In the genomic region with DNA sequence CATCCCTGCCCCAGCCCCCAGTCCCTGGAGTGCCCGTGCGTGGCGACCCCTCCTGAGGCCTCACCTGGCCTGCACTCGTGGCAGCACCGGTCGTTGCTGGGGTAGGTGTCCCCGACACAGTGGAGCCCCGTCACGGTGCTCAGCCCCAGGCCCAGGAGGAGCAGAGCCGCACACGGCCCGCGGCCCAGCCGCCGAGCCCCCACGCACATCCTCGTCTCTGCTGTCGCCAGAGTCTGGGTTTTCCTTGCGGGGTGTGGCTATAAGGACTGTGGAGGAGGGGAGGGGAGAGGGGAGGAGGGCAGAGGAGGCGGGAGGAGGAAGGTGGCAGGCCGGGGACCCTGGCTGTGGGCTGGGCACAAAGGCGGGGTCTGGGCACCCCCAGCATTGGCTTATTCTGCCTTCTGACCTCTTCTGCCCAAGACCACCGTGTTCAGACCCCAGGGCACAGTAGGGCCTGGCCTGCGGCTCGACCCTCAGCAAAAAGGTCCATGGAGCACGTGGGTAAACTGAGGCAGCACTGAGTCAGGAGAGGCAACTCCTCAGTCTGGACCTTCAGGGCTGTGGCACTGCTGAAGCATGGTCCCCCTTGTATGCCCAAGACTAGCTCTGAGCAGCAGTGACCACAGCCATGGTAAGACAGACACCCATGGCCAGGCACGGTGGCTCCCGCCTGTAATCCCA, we compare ENCODE assay signal across 12 cellular contexts. TPM values are rescaled to one million over a fixed set of nuclear protein-coding genes. Genes with fewer than 3 reads are reported as not detected.
DNase-seq lines count a peak whose midpoint lies in the region; ATAC-seq and TF ChIP-seq lines count a peak whose summit lies in the region.
"Had no signal": no experiment of that assay in that cellular context is flagged by ENCODE, and none has a peak within 500 bp of the region (broad histone marks: within the 10 kb centered on the region; RNA-seq: fewer than 3 reads in every experiment).

A gene (minus strand): TSS at position 235 of the 681 bp plus-strand sequence. CDS start 26 bp downstream, at position 209.

- H3K36me3 Mint-ChIP-seq in CD8-positive, alpha-beta memory T cell, result peaks cover 0 to 23% (median 0%) of the 10 kb centered on the region in 3 donors
- peaks cover 2% of the 10 kb centered on the region for H3K36me3 Mint-ChIP-seq in T-helper 17 cell (ENCODE audit: low read depth)
- no peaks in the 10 kb centered on the region for H3K36me3 Mint-ChIP-seq in WTC11

- TF ChIP-seq POLR2A in gastrocnemius medialis (IDR thresholded peaks at IDR 0.05), result no peak

- intact Hi-C loops in gastrocnemius medialis (cut with DNase I; ENCODE audit: low total_unique reads), result no loop called here

- peak within 1 kb of the TSS; percentile 39 for H3K4me3 ChIP-seq in CD8-positive, alpha-beta memory T cell (ENCODE audit: low read length)
- peak within 1 kb of the TSS in 3 of 4 donors; percentile 7 to 49 (median 31) for H3K4me3 ChIP-seq in gastrocnemius medialis
- H3K4me3 ChIP-seq: testis had no signal

- TF ChIP-seq CTCF in gastrocnemius medialis (IDR thresholded peaks at IDR 0.05 in 4 of 5, conservative IDR thresholded peaks at IDR 0.05 in 1 of 5) (no peak), WTC11 (IDR thresholded peaks at IDR 0.05) (no peak)

- H3K27ac ChIP-seq in CD8-positive, alpha-beta memory T cell (ENCODE audit: low read depth, low read length), result no peak within 1 kb of the TSS
- peak within 1 kb of the TSS in 3 of 4 donors; percentile 20 to 68 (median 52) for H3K27ac ChIP-seq in gastrocnemius medialis
- H3K27ac ChIP-seq: HL-60, testis had no signal

- no peaks in the 10 kb centered on the region for H3K9me3 Mint-ChIP-seq in CD8-positive, alpha-beta memory T cell
- no peaks in the 10 kb centered on the region for H3K9me3 Mint-ChIP-seq in WTC11

- in situ Hi-C loops in gastrocnemius medialis (cut with MboI; ENCODE audit: low sequenced_read_pairs in 4 of 4), result no loop called here

- DNase-seq in CD8-positive, alpha-beta memory T cell, result peak in 1 of 5 donors; percentile 45
- DNase-seq in T-helper 17 cell (peak in 2 of 3 donors; percentile 27 to 39), gastrocnemius medialis (no peak), NCI-H748 treated with DMSO at 0.1 percent for 48 hours (lab: John Stamatoyannopoulos, UW) (no peak), midbrain (lab: John Stamatoyannopoulos, UW) (no peak), WTC11 (ENCODE audit: low spot score) (no peak)
- DNase-seq in central memory CD4-positive, alpha-beta T cell, result peak; percentile 47
- DNase-seq: NCI-H1694, SHP77 treated with DMSO at 0.1 percent for 48 hours, testis had no signal

- CTCF ChIA-PET in CD8-positive, alpha-beta memory T cell (lab: Charles Lee), result interaction anchor here (0.6 kb wide), 1 partner anchor 552 kb away, joined by 3 read pairs; no protein-coding TSS in a partner anchor
- CTCF ChIA-PET in WTC11 (lab: Charles Lee), result no interaction called here

- POLR2A ChIA-PET in CD8-positive, alpha-beta memory T cell (lab: Charles Lee), result no interaction called here
- POLR2A ChIA-PET in WTC11 (lab: Charles Lee), result no interaction called here

- H3K36me3 ChIP-seq in CD8-positive, alpha-beta memory T cell (ENCODE audit: insufficient read depth, low read length), result peaks cover 5% of the 10 kb centered on the region
- H3K36me3 ChIP-seq in gastrocnemius medialis, result peaks cover 0 to 30% of the 10 kb centered on the region in 2 donors

- peak within 1 kb of the TSS in 6 of 7 donors; percentile 37 to 80 (median 58) for H3K4me3 Mint-ChIP-seq in CD8-positive, alpha-beta memory T cell
- H3K4me3 Mint-ChIP-seq in T-helper 17 cell, result peak within 1 kb of the TSS; percentile 85
- no peak within 1 kb of the TSS for H3K4me3 Mint-ChIP-seq in WTC11

- H3K9me3 ChIP-seq in CD8-positive, alpha-beta memory T cell (ENCODE audit: low read length), result no peaks in the 10 kb centered on the region
- no peaks in the 10 kb centered on the region for H3K9me3 ChIP-seq in T-helper 17 cell (ENCODE audit: control insufficient read depth, low read length, poor library complexity, severe bottlenecking)
- H3K9me3 ChIP-seq in gastrocnemius medialis, result no peaks in the 10 kb centered on the region
- H3K9me3 ChIP-seq: testis had no signal

- H3K4me1 ChIP-seq in CD8-positive, alpha-beta memory T cell (ENCODE audit: insufficient read depth, low read length), result peaks cover 32% of the 10 kb centered on the region
- peaks cover 0 to 4% of the 10 kb centered on the region in 2 donors for H3K4me1 ChIP-seq in gastrocnemius medialis

- H3K4me1 Mint-ChIP-seq in CD8-positive, alpha-beta memory T cell, result peaks cover 14 to 34% (median 20%) of the 10 kb centered on the region in 3 donors
- H3K4me1 Mint-ChIP-seq in T-helper 17 cell (peaks cover 36% of the 10 kb centered on the region), WTC11 (no peaks in the 10 kb centered on the region)

- peak; percentile 16 for ATAC-seq in T-helper 17 cell
- no peak for ATAC-seq in gastrocnemius medialis
- no peak for ATAC-seq in HG02852 (IDR thresholded peaks at IDR 0.05; ENCODE audit: unreplicated experiment)
- ATAC-seq in WTC11, result no peak

- no peaks in the 10 kb centered on the region for H3K27me3 Mint-ChIP-seq in CD8-positive, alpha-beta memory T cell
- no peaks in the 10 kb centered on the region for H3K27me3 Mint-ChIP-seq in T-helper 17 cell
- H3K27me3 Mint-ChIP-seq in WTC11 (ENCODE audit: low read depth), result no peaks in the 10 kb centered on the region

- no peaks in the 10 kb centered on the region for H3K27me3 ChIP-seq in CD8-positive, alpha-beta memory T cell (ENCODE audit: insufficient read depth, low read length, poor library complexity, severe bottlenecking)
- peaks cover 0 to 2% (median 0%) of the 10 kb centered on the region in 3 donors for H3K27me3 ChIP-seq in gastrocnemius medialis
- H3K27me3 ChIP-seq: testis had no signal

- H3K27ac Mint-ChIP-seq in CD8-positive, alpha-beta memory T cell, result peak within 1 kb of the TSS in 6 of 8 donors; percentile 52 to 93 (median 78)
- H3K27ac Mint-ChIP-seq in T-helper 17 cell, result peak within 1 kb of the TSS; percentile 99
- no peak within 1 kb of the TSS for H3K27ac Mint-ChIP-seq in WTC11

TF ChIP-seq in WTC11, 78 proteins besides CTCF, POLR2A, EP300 and RAD21:
- TF ChIP-seq ZNF396 (CRISPR knock-in tag; IDR thresholded peaks at IDR 0.05; ENCODE audit: borderline replicate concordance) (no peak), RELA (CRISPR knock-in tag; IDR thresholded peaks at IDR 0.05; ENCODE audit: borderline replicate concordance) (no peak), CBFB (CRISPR knock-in tag; IDR thresholded peaks at IDR 0.05; ENCODE audit: low read depth) (no peak), SMAD4 (CRISPR knock-in tag; IDR thresholded peaks at IDR 0.05) (no peak), ZNF232 (CRISPR knock-in tag; IDR thresholded peaks at IDR 0.05) (no peak), ESRRA (CRISPR knock-in tag; IDR thresholded peaks at IDR 0.05; ENCODE audit: borderline replicate concordance) (no peak), SMAD3 (CRISPR knock-in tag; IDR thresholded peaks at IDR 0.05; ENCODE audit: borderline replicate concordance) (no peak), SOX15 (CRISPR knock-in tag; IDR thresholded peaks at IDR 0.05) (no peak)
- TF ChIP-seq, protein P1, sequence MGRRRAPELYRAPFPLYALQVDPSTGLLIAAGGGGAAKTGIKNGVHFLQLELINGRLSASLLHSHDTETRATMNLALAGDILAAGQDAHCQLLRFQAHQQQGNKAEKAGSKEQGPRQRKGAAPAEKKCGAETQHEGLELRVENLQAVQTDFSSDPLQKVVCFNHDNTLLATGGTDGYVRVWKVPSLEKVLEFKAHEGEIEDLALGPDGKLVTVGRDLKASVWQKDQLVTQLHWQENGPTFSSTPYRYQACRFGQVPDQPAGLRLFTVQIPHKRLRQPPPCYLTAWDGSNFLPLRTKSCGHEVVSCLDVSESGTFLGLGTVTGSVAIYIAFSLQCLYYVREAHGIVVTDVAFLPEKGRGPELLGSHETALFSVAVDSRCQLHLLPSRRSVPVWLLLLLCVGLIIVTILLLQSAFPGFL (CRISPR knock-in tag; IDR thresholded peaks at IDR 0.05; ENCODE audit: borderline replicate concordance), result no peak
- TF ChIP-seq, protein P2, sequence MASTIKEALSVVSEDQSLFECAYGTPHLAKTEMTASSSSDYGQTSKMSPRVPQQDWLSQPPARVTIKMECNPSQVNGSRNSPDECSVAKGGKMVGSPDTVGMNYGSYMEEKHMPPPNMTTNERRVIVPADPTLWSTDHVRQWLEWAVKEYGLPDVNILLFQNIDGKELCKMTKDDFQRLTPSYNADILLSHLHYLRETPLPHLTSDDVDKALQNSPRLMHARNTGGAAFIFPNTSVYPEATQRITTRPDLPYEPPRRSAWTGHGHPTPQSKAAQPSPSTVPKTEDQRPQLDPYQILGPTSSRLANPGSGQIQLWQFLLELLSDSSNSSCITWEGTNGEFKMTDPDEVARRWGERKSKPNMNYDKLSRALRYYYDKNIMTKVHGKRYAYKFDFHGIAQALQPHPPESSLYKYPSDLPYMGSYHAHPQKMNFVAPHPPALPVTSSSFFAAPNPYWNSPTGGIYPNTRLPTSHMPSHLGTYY (CRISPR knock-in tag; IDR thresholded peaks at IDR 0.05), result no peak

RNA-seq across cellular contexts. Expression of the gene that starts here (rescaled TPM):
- total RNA-seq in CD8-positive, alpha-beta memory T cell, result 100 to 1,000 TPM; 180 to 193 TPM
- polyA plus RNA-seq in CD8-positive, alpha-beta memory T cell, result 1.9 TPM
- total RNA-seq in T-helper 17 cell (100 to 1,000 TPM in 1 of 2 donors, 10 to 100 TPM in 1; 94.7 to 127 TPM), gastrocnemius medialis (1 to 10 TPM in 1 of 4 donors, under 1 TPM in 2, not detected in 1; 0.42 to 2.1 (median 0.46) TPM), WTC11 (2021) (0.18 to 0.33 TPM in 2 of 3 replicates, not detected in the other)

Comparison
In these comparisons a context has a peak if more than half of its experiments do, and no peak if none do; other contexts are left out.
1. RNA of the gene that starts here (total RNA-seq): 180 to 193 TPM in CD8-positive, alpha-beta memory T cell and 94.7 to 127 TPM in T-helper 17 cell; 0.42 to 2.1 TPM in gastrocnemius medialis and 0.18 to 0.33 TPM in WTC11; every median in the first group is over 10 times any median in the second.
2. DNase-seq: peak in T-helper 17 cell (2 of 3) and central memory CD4-positive, alpha-beta T cell (single experiment); none in gastrocnemius medialis (0 of 2), NCI-H748 treated with DMSO at 0.1 percent for 48 hours (single experiment), midbrain (single experiment) and WTC11 (single experiment).